In genomic region chr17:18984273-18985114, GRCh38 we compare ENCODE assay signal across 27 cellular contexts. TPM values are rescaled to one million over a fixed set of nuclear protein-coding genes. Genes with fewer than 3 reads are reported as not detected.
"Had no signal": no experiment of that assay in that cellular context is flagged by ENCODE, and none has a peak within 500 bp of the region (broad histone marks: within the 10 kb centered on the region; RNA-seq: fewer than 3 reads in every experiment).

No MANE protein-coding gene starts in this region.

- H3K4me3 ChIP-seq: ascending aorta, SK-N-MC had no signal

- H3K4me1 ChIP-seq: ascending aorta had no signal

- FAIRE-seq: RCC 7860, TTC549 had no signal

- ATAC-seq: activated CD4-positive, alpha-beta T cell treated with anti-CD3 and anti-CD28 coated beads for 36 hours; activated CD8-positive, alpha-beta T cell treated with anti-CD3 and anti-CD28 coated beads, Interleukin-2, amount 10 ng/mL, durations not matched to agents 7 days and 5 days; T-cell had no signal

- DNase-seq: activated CD4-positive, alpha-beta T cell treated with anti-CD3 and anti-CD28 coated beads for 36 hours; activated CD4-positive, alpha-beta T cell treated with anti-CD3 and anti-CD28 coated beads, Interleukin-2, amount 50 U/mL, for 4 hours; activated CD4-positive, CD25-positive, alpha-beta regulatory T cell; activated CD8-positive, alpha-beta memory T cell treated with anti-CD3 and anti-CD28 coated beads, Interleukin-2, amount 50 U/mL, for 48 hours; activated CD8-positive, alpha-beta T cell treated with anti-CD3 and anti-CD28 coated beads, Interleukin-2, amount 10 ng/mL, durations not matched to agents 7 days and 5 days; activated effector memory CD4-positive, alpha-beta T cell treated with Interleukin-2 at 50 U/mL for 16 hours; activated naive CD4-positive, alpha-beta T cell; activated T-cell treated with anti-CD3 and anti-CD28 coated beads, Interleukin-2, amount 50 U/mL, for 1 hour; IMR-90; Kasumi-1; KBM-7; NCI-H1092; NCI-H1417 treated with DMSO at 0.1 percent for 48 hours; NCI-H1694; NCI-H2081; NCI-H510A treated with DMSO at 0.1 percent for 48 hours; NCI-H69; NK-92 treated with Interleukin-12 subunit alpha and Interleukin-12 subunit beta, amount 100 ng/mL, for 24 hours; SIG-M5; T-cell; T-helper 2 cell; T1000 had no signal

- H3K27ac ChIP-seq: ascending aorta, SK-N-MC had no signal

- H3K9me3 ChIP-seq: ascending aorta had no signal

- H3K27me3 ChIP-seq: ascending aorta had no signal

RNA-seq across cellular contexts. Expression of gene SLC5A10, which starts 32.5 kb away (rescaled TPM):
- total RNA-seq: activated CD4-positive, alpha-beta T cell treated with anti-CD3 and anti-CD28 coated beads for 36 hours; activated CD8-positive, alpha-beta T cell treated with anti-CD3 and anti-CD28 coated beads, Interleukin-2, amount 10 ng/mL, durations not matched to agents 7 days and 5 days; ascending aorta; IMR-90; M059J had no signal
